In genomic region chr19:14450168-14450874, GRCh38 we compare ENCODE assay signal across 8 cellular contexts. TPM values are rescaled to one million over a fixed set of nuclear protein-coding genes. Genes with fewer than 3 reads are reported as not detected.
A peak's percentile ranks its signal among the peaks of the same experiment; 100 is the strongest.
DNase-seq lines count a peak whose midpoint lies in the region; ATAC-seq, FAIRE-seq and TF ChIP-seq lines count a peak whose summit lies in the region.

No MANE protein-coding gene starts in this region.

- no peaks in the 10 kb centered on the region for H3K27me3 ChIP-seq in HAP-1 (ENCODE audit: low read depth)
- H3K27me3 ChIP-seq in small intestine (ENCODE audit: control insufficient read depth in 2 of 2, insufficient read depth in 2 of 2, low read length in 2 of 2), result no peaks in the 10 kb centered on the region

- no peak overlapping the region for H3K27ac Mint-ChIP-seq in T-helper 2 cell treated with Interferon-gamma antibody and Interleukin-4, amounts not matched to agents 5 μg/mL and 100 μg/mL, for 36 hours

- no peaks in the 10 kb centered on the region for H3K4me1 ChIP-seq in HAP-1
- H3K4me1 ChIP-seq in small intestine (ENCODE audit: control insufficient read depth in 2 of 2, insufficient read depth in 1 of 2, low read depth in 1 of 2, low read length in 1 of 2), result no peaks in the 10 kb centered on the region

- H3K4me3 Mint-ChIP-seq in T-helper 2 cell treated with Interferon-gamma antibody and Interleukin-4, amounts not matched to agents 5 μg/mL and 100 μg/mL, for 36 hours, result no peak overlapping the region

- H3K27me3 Mint-ChIP-seq in T-helper 2 cell treated with Interferon-gamma antibody and Interleukin-4, amounts not matched to agents 5 μg/mL and 100 μg/mL, for 36 hours (ENCODE audit: low read depth), result no peaks in the 10 kb centered on the region

- H3K9me3 ChIP-seq in HAP-1 (no peaks in the 10 kb centered on the region), small intestine (ENCODE audit: control insufficient read depth, low read depth) (no peaks in the 10 kb centered on the region)

- 85 to 88% (median 87%) methylated on average over 25 to 30 of the region's 30 CpGs for WGBS in small intestine, 3 donors

- no peak for FAIRE-seq in small intestine (lab: Jason Lieb, UNC)

- no peaks in the 10 kb centered on the region for H3K9me3 Mint-ChIP-seq in T-helper 2 cell treated with Interferon-gamma antibody and Interleukin-4, amounts not matched to agents 5 μg/mL and 100 μg/mL, for 36 hours

- in situ Hi-C loops in HAP-1 (cut with MboI; ENCODE audit: low sequenced_read_pairs), result no loop called here

- TF ChIP-seq CTCF in cardiac fibroblast (IDR thresholded peaks at IDR 0.05; ENCODE audit: low read depth, low read length), result no peak

- H3K4me3 ChIP-seq in HAP-1 (no peak overlapping the region), cardiac fibroblast (replicated peaks in 1 of 2; ENCODE audit: low read depth in 2 of 2, low read length in 2 of 2) (no peak overlapping the region), small intestine (ENCODE audit: low read depth in 1 of 2, low read length in 2 of 2) (no peak overlapping the region)

- H3K27ac ChIP-seq in small intestine (ENCODE audit: low read depth in 1 of 2, low read length in 1 of 2), result no peak overlapping the region

- ATAC-seq in GM21515 (IDR thresholded peaks at IDR 0.05; ENCODE audit: unreplicated experiment) (no peak), HG03432 (IDR thresholded peaks at IDR 0.05; ENCODE audit: unreplicated experiment) (no peak), HG02571 (IDR thresholded peaks at IDR 0.05; ENCODE audit: unreplicated experiment) (no peak)

- H3K4me1 Mint-ChIP-seq in T-helper 2 cell treated with Interferon-gamma antibody and Interleukin-4, amounts not matched to agents 5 μg/mL and 100 μg/mL, for 36 hours (ENCODE audit: low read depth), result peaks cover 7% of the 10 kb centered on the region

- DNase-seq in AG20443 (ENCODE audit: low spot score) (peak; percentile 65), HAP-1 (ENCODE audit: low spot score in 2 of 2) (peak; percentile 54 to 96), cardiac fibroblast (ENCODE audit: low read depth in 2 of 2) (peak; percentile 28 to 54), small intestine (peak; percentile 3)
- DNase-seq in T-helper 2 cell treated with Interferon-gamma antibody and Interleukin-4, amounts not matched to agents 5 μg/mL and 100 μg/mL, for 36 hours (ENCODE audit: low spot score), result peak; percentile 60

- peaks cover 49% of the 10 kb centered on the region for H3K36me3 Mint-ChIP-seq in T-helper 2 cell treated with Interferon-gamma antibody and Interleukin-4, amounts not matched to agents 5 μg/mL and 100 μg/mL, for 36 hours (ENCODE audit: low read depth)

- H3K36me3 ChIP-seq in HAP-1 (replicated peaks) (peaks cover 71% of the 10 kb centered on the region), small intestine (ENCODE audit: control insufficient read depth in 2 of 2, insufficient read depth in 2 of 2, low read length in 2 of 2) (peaks cover 0 to 8% of the 10 kb centered on the region in 2 donors)

RNA-seq across cellular contexts. Expression of gene PKN1, which starts 17.2 kb away (rescaled TPM):
- polyA plus RNA-seq in small intestine, result 10 to 100 TPM in 2 of 3 donors, 1 to 10 TPM in 1; 8.9 to 35.0 (median 27.8) TPM

RNA-seq across cellular contexts. Expression of gene PTGER1, which starts 24.8 kb away (rescaled TPM):
- polyA plus RNA-seq in small intestine, result under 1 TPM in 1 of 3 donors, not detected in 2; 0.64 TPM

RNA-seq across cellular contexts. Expression of gene DDX39A, which starts 31.2 kb away (rescaled TPM):
- 100 to 1,000 TPM; 110 to 139 (median 139) TPM for polyA plus RNA-seq in small intestine

RNA-seq across cellular contexts. Expression of gene GIPC1, which starts 45.6 kb away (rescaled TPM):
- 10 to 100 TPM; 64.0 to 91.2 (median 66.5) TPM for polyA plus RNA-seq in small intestine

Comparison
In these comparisons a context has a peak if more than half of its experiments do, and no peak if none do; other contexts are left out.
1. DNase-seq: peak in every context shown above with its lines; median percentile 75 in HAP-1; 65 in AG20443; 60 in T-helper 2 cell treated with Interferon-gamma antibody and Interleukin-4, amounts not matched to agents 5 μg/mL and 100 μg/mL, for 36 hours; 41 in cardiac fibroblast; 3 in small intestine.